Comparison of ENCODE assay signal across 19 cellular contexts in genomic region chr6:134515976-134516375, GRCh38.
"Had no signal": no experiment of that assay in that cellular context is flagged by ENCODE, and none has a peak within 500 bp of the region (broad histone marks: within the 10 kb centered on the region; RNA-seq: fewer than 3 reads in every experiment).

No MANE protein-coding gene starts in this region.

- H3K4me1 ChIP-seq: breast epithelium, uterus had no signal

- ATAC-seq: activated T-cell treated with anti-CD3 and anti-CD28 coated beads, Interleukin-2, amount 50 U/mL, for 72 hours; natural killer cell treated with Interleukin-12 subunit alpha and Interleukin-12 subunit beta and Interleukin-15 and Interleukin-18, amount 100 ng/mL, for 72 hours had no signal

- H3K36me3 ChIP-seq: ascending aorta, breast epithelium, neutrophil, transverse colon, uterus had no signal

- H3K27ac ChIP-seq: ascending aorta, neutrophil, uterus, VCaP had no signal

- H3K9me3 ChIP-seq: ascending aorta, breast epithelium, neutrophil, transverse colon, uterus had no signal

- H3K4me3 ChIP-seq: ascending aorta, breast epithelium, transverse colon, uterus had no signal

- DNase-seq: activated CD4-positive, alpha-beta T cell treated with anti-CD3 and anti-CD28 coated beads for 1 hour; activated CD4-positive, alpha-beta T cell treated with anti-CD3 and anti-CD28 coated beads, Interleukin-2, amount 50 U/mL, for 4 hours; activated effector memory CD4-positive, alpha-beta T cell treated with anti-CD3 and anti-CD28 coated beads, Interleukin-2, amount 50 U/mL, for 16 hours; activated naive CD4-positive, alpha-beta T cell treated with anti-CD3 and anti-CD28 coated beads, Interleukin-2, amount 50 U/mL, for 16 hours; activated T-cell treated with anti-CD3 and anti-CD28 coated beads, Interleukin-2, amount 50 U/mL, for 72 hours; cerebellar nuclear complex; effector CD4-positive, alpha-beta T cell; foreskin fibroblast; mesendoderm; posterior cingulate gyrus; stimulated activated CD4-positive, alpha-beta T cell treated with anti-CD3 and anti-CD28 coated beads, Interleukin-2, amount 100 ng/mL, for 48 hours; T-helper 2 cell; transverse colon; uterus had no signal

- H3K27me3 ChIP-seq: ascending aorta, breast epithelium, neutrophil, transverse colon, uterus had no signal
